In the genomic region with DNA sequence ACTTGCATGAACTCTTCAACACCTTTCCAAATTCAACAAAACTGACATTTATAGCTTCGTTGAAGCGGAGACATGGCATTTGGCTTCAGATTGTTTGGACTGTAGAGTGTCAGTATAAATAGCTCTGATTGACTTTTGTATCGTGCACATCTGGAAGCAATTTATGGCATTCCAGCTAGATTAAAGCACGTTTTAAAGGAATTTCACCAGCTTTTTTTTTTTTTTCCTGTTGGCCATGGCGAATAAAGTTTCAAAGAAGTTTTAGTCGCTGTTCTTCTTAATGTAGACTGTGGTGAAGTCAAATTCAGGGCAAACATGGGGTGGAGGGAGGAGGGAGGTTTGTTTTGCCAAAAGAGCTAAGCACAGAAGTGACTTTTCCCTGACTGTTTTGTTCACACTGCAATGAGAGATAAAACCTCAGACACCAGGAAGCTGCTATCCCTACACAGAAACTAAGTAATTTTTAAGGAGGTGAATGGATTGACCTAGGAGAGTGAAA, we compare ENCODE assay signal across 17 cellular contexts.
DNase-seq lines count a peak whose midpoint lies in the region; ATAC-seq, FAIRE-seq and TF ChIP-seq lines count a peak whose summit lies in the region.
"Had no signal": no experiment of that assay in that cellular context is flagged by ENCODE, and none has a peak within 500 bp of the region (broad histone marks: within the 10 kb centered on the region; RNA-seq: fewer than 3 reads in every experiment).

No MANE protein-coding gene starts in this region.

- no peak for TF ChIP-seq POLR2A in sigmoid colon (IDR thresholded peaks at IDR 0.05)

- no peaks in the 10 kb centered on the region for H3K36me3 ChIP-seq in SJSA1
- H3K36me3 ChIP-seq in sigmoid colon: no peaks in the 10 kb centered on the region
- H3K36me3 ChIP-seq: colonic mucosa had no signal

- H3K9me3 ChIP-seq in SJSA1 (replicated peaks) (no peaks in the 10 kb centered on the region), sigmoid colon (no peaks in the 10 kb centered on the region)
- H3K9me3 ChIP-seq: colonic mucosa had no signal

- TF ChIP-seq EP300 in sigmoid colon (IDR thresholded peaks at IDR 0.05): peak in 1 of 4 donors; percentile 45

- ATAC-seq in HG03095 (IDR thresholded peaks at IDR 0.05; ENCODE audit: unreplicated experiment): no peak
- no peak for ATAC-seq in HG03342 (IDR thresholded peaks at IDR 0.05; ENCODE audit: unreplicated experiment)
- ATAC-seq: esophagus mucosa had no signal

- 59 to 74% methylated on average over 6 of the region's 6 CpGs for WGBS in sigmoid colon, 2 donors

- FAIRE-seq in D721Med (lab: Jason Lieb, UNC): no peak
- FAIRE-seq: GM18507 had no signal

- intact Hi-C loops in sigmoid colon (cut with DNase I): loop anchor here (10.0 kb wide), 1 partner anchor 192 kb away; no protein-coding TSS in a partner anchor

- TF ChIP-seq CTCF in sigmoid colon (IDR thresholded peaks at IDR 0.05): no peak
- TF ChIP-seq CTCF in D721Med (IDR thresholded peaks at IDR 0.05; ENCODE audit: insufficient read depth, missing control alignments): no peak

- H3K4me1 ChIP-seq in SJSA1 (replicated peaks) (peaks cover 40% of the 10 kb centered on the region), sigmoid colon (peaks cover 0 to 46% (median 32%) of the 10 kb centered on the region in 4 donors)
- H3K4me1 ChIP-seq: colonic mucosa had no signal

- H3K27ac ChIP-seq in SJSA1 (peak overlapping the region; percentile 66), sigmoid colon (peak overlapping the region; percentile 27 to 66 (median 45))
- H3K27ac ChIP-seq: colonic mucosa had no signal

- peak; percentile 95 for DNase-seq in EH (ENCODE audit: low read depth)
- peak in 1 of 2 experiments; percentile 75 for DNase-seq in SJSA1 (ENCODE audit: low read depth in 1 of 2, low spot score in 2 of 2)
- DNase-seq in fibroblast of peridontal ligament (ENCODE audit: extremely low read depth): peak; percentile 89
- DNase-seq in sigmoid colon: no peak
- DNase-seq in kidney tubule cell (ENCODE audit: low spot score): no peak
- no peak for DNase-seq in D721Med (ENCODE audit: insufficient read length, low spot score)
- DNase-seq: activated B cell treated with CpG ODN at 0.5 μM for 24 hours; activated naive CD4-positive, alpha-beta T cell; colonic mucosa; NCI-H1092; NCI-H2227 treated with DMSO at 0.1 percent for 48 hours; stimulated activated CD4-positive, alpha-beta T cell treated with anti-CD3 and anti-CD28 coated beads, Interleukin-1b, Interleukin-23, amount 100 ng/mL, for 48 hours; trophoblast cell had no signal

- H3K4me3 ChIP-seq in SJSA1 (no peak overlapping the region), sigmoid colon (no peak overlapping the region)
- H3K4me3 ChIP-seq: colonic mucosa had no signal

- H3K27me3 ChIP-seq in SJSA1 (replicated peaks) (no peaks in the 10 kb centered on the region), sigmoid colon (no peaks in the 10 kb centered on the region)
- H3K27me3 ChIP-seq: colonic mucosa had no signal

Comparison
In these comparisons a context has a peak if more than half of its experiments do, and no peak if none do; other contexts are left out.
1. DNase-seq: peak in EH (single experiment) and fibroblast of peridontal ligament (single experiment); none in sigmoid colon (single experiment), kidney tubule cell (single experiment) and D721Med (single experiment).